ENCODE assay signal across 8 cellular contexts in genomic region chr10:5889624-5890518, GRCh38. TPM values are rescaled to one million over a fixed set of nuclear protein-coding genes. Genes with fewer than 3 reads are reported as not detected.
DNase-seq lines count a peak whose midpoint lies in the region; ATAC-seq and TF ChIP-seq lines count a peak whose summit lies in the region.

Gene ANKRD16, minus strand, starts transcription at chr10:5889893. Its CDS starts 539 bp downstream, at chr10:5889354.
Gene FBH1, plus strand, starts transcription at chr10:5890243. Its CDS starts 103 bp downstream, at chr10:5890346.

- ATAC-seq in natural killer cell treated with Interleukin-12 subunit alpha and Interleukin-12 subunit beta and Interleukin-15 and Interleukin-18, amount 100 ng/mL, for 72 hours, result peak; percentile 93 to 95

- peaks cover 34 to 40% of the 10 kb centered on the region in 2 donors for H3K4me1 Mint-ChIP-seq in natural killer cell treated with Interleukin-12 subunit alpha and Interleukin-12 subunit beta and Interleukin-15 and Interleukin-18, amount 100 ng/mL, for 72 hours (ENCODE audit: low read depth in 2 of 2)

- TF ChIP-seq CTCF in LNCaP clone FGC (IDR thresholded peaks at IDR 0.05; ENCODE audit: control insufficient read depth, extremely low read depth, insufficient read depth) (0 out of 2 replicates have a peak, but pooled peaks have one; percentile 7), fibroblast of pulmonary artery (IDR thresholded peaks at IDR 0.05; ENCODE audit: low read length, missing control alignments) (no peak)

- no peaks in the 10 kb centered on the region for H3K27me3 Mint-ChIP-seq in natural killer cell treated with Interleukin-12 subunit alpha and Interleukin-12 subunit beta and Interleukin-15 and Interleukin-18, amount 100 ng/mL, for 72 hours

- H3K27ac Mint-ChIP-seq in natural killer cell treated with Interleukin-12 subunit alpha and Interleukin-12 subunit beta and Interleukin-15 and Interleukin-18, amount 100 ng/mL, for 72 hours, result peak within 1 kb of the TSS; percentile 56 to 78

- H3K4me3 ChIP-seq in LNCaP clone FGC (ENCODE audit: low read depth, low read length) (peak within 1 kb of the TSS; percentile 79), fibroblast of pulmonary artery (replicated peaks; ENCODE audit: low read depth, low read length) (peak within 1 kb of the TSS; percentile 70)

- DNase-seq in EL (peak; percentile 99), H4 (ENCODE audit: low spot score) (peak; percentile 86), LNCaP clone FGC (ENCODE audit: low read depth) (peak; percentile 92), RPMI8226 (peak; percentile 99), fibroblast of pulmonary artery (ENCODE audit: low read depth) (peak; percentile 99)
- DNase-seq in activated T-helper 9 cell treated with anti-CD3 and anti-CD28 coated beads, Interleukin-2, amount 50 U/mL, for 16 hours (ENCODE audit: low read depth), result peak; percentile 98
- peak; percentile 100 for DNase-seq in natural killer cell treated with Interleukin-12 subunit alpha and Interleukin-12 subunit beta and Interleukin-15 and Interleukin-18, amount 100 ng/mL, for 72 hours (ENCODE audit: low spot score)
- peak; percentile 97 for DNase-seq in stimulated activated naive CD4-positive, alpha-beta T cell treated with Interleukin-2 at 50 U/mL for 16 hours (lab: John Stamatoyannopoulos, UW)

- no peaks in the 10 kb centered on the region for H3K9me3 Mint-ChIP-seq in natural killer cell treated with Interleukin-12 subunit alpha and Interleukin-12 subunit beta and Interleukin-15 and Interleukin-18, amount 100 ng/mL, for 72 hours

- H3K4me3 Mint-ChIP-seq in natural killer cell treated with Interleukin-12 subunit alpha and Interleukin-12 subunit beta and Interleukin-15 and Interleukin-18, amount 100 ng/mL, for 72 hours, result peak within 1 kb of the TSS; percentile 92

- H3K36me3 Mint-ChIP-seq in natural killer cell treated with Interleukin-12 subunit alpha and Interleukin-12 subunit beta and Interleukin-15 and Interleukin-18, amount 100 ng/mL, for 72 hours, result peaks cover 19% of the 10 kb centered on the region

RNA-seq across cellular contexts. Expression of gene ANKRD16, which starts in this region (rescaled TPM):
- 3.0 and 3.2 TPM in 2 replicates for total RNA-seq in H4 (2014; rRNA removed; shearing (Covaris generic))
- 1 to 10 TPM; 4.1 to 7.6 TPM for total RNA-seq in natural killer cell treated with Interleukin-12 subunit alpha and Interleukin-12 subunit beta and Interleukin-15 and Interleukin-18, amount 100 ng/mL, for 72 hours

RNA-seq across cellular contexts. Expression of gene FBH1, which starts in this region (rescaled TPM):
- total RNA-seq in H4 (2014; rRNA removed; shearing (Covaris generic)), result 35.9 and 41.1 TPM in 2 replicates
- 10 to 100 TPM; 65.3 to 99.9 TPM for total RNA-seq in natural killer cell treated with Interleukin-12 subunit alpha and Interleukin-12 subunit beta and Interleukin-15 and Interleukin-18, amount 100 ng/mL, for 72 hours

Comparison
In these comparisons a context has a peak if more than half of its experiments do, and no peak if none do; other contexts are left out.
1. Peak in every context shown above with its lines: DNase-seq, ATAC-seq and H3K4me3 ChIP-seq.